15 cellular contexts compared by ENCODE assay signal in genomic region chr7:91683823-91684222, GRCh38.
A peak's percentile ranks its signal among the peaks of the same experiment; 100 is the strongest.
DNase-seq lines count a peak whose midpoint lies in the region; ATAC-seq and TF ChIP-seq lines count a peak whose summit lies in the region.
"Had no signal": no experiment of that assay in that cellular context is flagged by ENCODE, and none has a peak within 500 bp of the region (broad histone marks: within the 10 kb centered on the region; RNA-seq: fewer than 3 reads in every experiment).

No MANE protein-coding gene starts in this region.

- H2BK5ac ChIP-seq in trophoblast cell (ENCODE audit: low read depth, low read length, poor library complexity), result no peak overlapping the region

- TF ChIP-seq CTCF in heart left ventricle (IDR thresholded peaks at IDR 0.05), result no peak

- no peak overlapping the region for H2BK120ac ChIP-seq in trophoblast cell (ENCODE audit: insufficient read depth, low read length, poor library complexity)

- intact Hi-C loops in heart left ventricle (cut with DNase I), result loop anchor here in 1 of 10 donors (10.0 kb wide), 1 partner anchor 91 kb away; no protein-coding TSS in a partner anchor

- no peaks in the 10 kb centered on the region for H3K79me1 ChIP-seq in trophoblast cell (ENCODE audit: low read length)

- peak; percentile 25 for DNase-seq in DMS53 treated with DMSO at 0.1 percent for 48 hours (lab: John Stamatoyannopoulos, UW; ENCODE audit: unreplicated experiment)
- DNase-seq in Kasumi-1 (lab: John Stamatoyannopoulos, UW), result peak; percentile 86 to 89
- peak in 3 of 5 donors; percentile 27 to 32 (median 29) for DNase-seq in heart left ventricle
- no peak for DNase-seq in GM19240 (ENCODE audit: insufficient read length, low spot score)
- no peak for DNase-seq in trophoblast cell
- no peak for DNase-seq in SK-N-DZ (ENCODE audit: low spot score)
- DNase-seq: activated effector memory CD4-positive, alpha-beta T cell treated with anti-CD3 and anti-CD28 coated beads, Interleukin-2, amount 50 U/mL, for 16 hours; effector memory CD4-positive, alpha-beta T cell; NCI-H774; psoas muscle; uterus; WERI-Rb-1 had no signal

- H3K4ac ChIP-seq in trophoblast cell (ENCODE audit: low read depth, low read length), result no peak overlapping the region

- H2AFZ ChIP-seq in trophoblast cell (ENCODE audit: insufficient read depth, low read length, poor library complexity), result no peak overlapping the region

- no peak overlapping the region for H2BK12ac ChIP-seq in trophoblast cell (ENCODE audit: low read length)

- H3K27me3 ChIP-seq in heart left ventricle, result no peaks in the 10 kb centered on the region
- H3K27me3 ChIP-seq in trophoblast cell (ENCODE audit: insufficient read depth, low read length), result no peaks in the 10 kb centered on the region
- H3K27me3 ChIP-seq: uterus had no signal

- H3K4me2 ChIP-seq in trophoblast cell (ENCODE audit: low read length), result no peak overlapping the region

- H3K79me2 ChIP-seq in trophoblast cell (ENCODE audit: control insufficient read depth, insufficient read depth, low read length, poor library complexity), result no peaks in the 10 kb centered on the region

- ATAC-seq in SK-N-SH treated with all-trans-retinoic acid at 6 μM for 48 hours, result no peak
- ATAC-seq in heart left ventricle, result peak; percentile 74 to 94 (median 83)
- no peak for ATAC-seq in GM18517 (IDR thresholded peaks at IDR 0.05; ENCODE audit: unreplicated experiment)
- ATAC-seq: HCT116, psoas muscle had no signal

- H3K9me3 ChIP-seq in heart left ventricle, result peaks cover 0 to 44% (median 20%) of the 10 kb centered on the region in 12 donors
- H3K9me3 ChIP-seq in trophoblast cell (ENCODE audit: insufficient read depth, low read depth, low read length), result peaks cover 2% of the 10 kb centered on the region

- H3K4me1 ChIP-seq in heart left ventricle (peaks cover 0 to 10% (median 0%) of the 10 kb centered on the region in 12 donors), trophoblast cell (ENCODE audit: control insufficient read depth in 1 of 2, insufficient read depth in 2 of 2, low read length in 2 of 2) (no peaks in the 10 kb centered on the region)
- H3K4me1 ChIP-seq: psoas muscle, uterus had no signal

- H3K23ac ChIP-seq in trophoblast cell (ENCODE audit: low read length), result no peak overlapping the region

- no peak overlapping the region for H4K8ac ChIP-seq in trophoblast cell (ENCODE audit: low read depth, low read length)

- no peak overlapping the region for H4K91ac ChIP-seq in trophoblast cell (ENCODE audit: low read depth, low read length)

- TF ChIP-seq POLR2A in heart left ventricle (IDR thresholded peaks at IDR 0.05), result no peak

- H3K9ac ChIP-seq in trophoblast cell (ENCODE audit: low read length), result no peak overlapping the region

- H3K18ac ChIP-seq in trophoblast cell (ENCODE audit: low read length), result no peak overlapping the region

- H4K12ac ChIP-seq in trophoblast cell (ENCODE audit: low read depth, low read length), result no peak overlapping the region

- H3K4me3 ChIP-seq in heart left ventricle (no peak overlapping the region), trophoblast cell (ENCODE audit: low read depth, low read length) (no peak overlapping the region)
- H3K4me3 ChIP-seq: psoas muscle, uterus had no signal

- no peak overlapping the region for H3K27ac ChIP-seq in heart left ventricle
- no peak overlapping the region for H3K27ac ChIP-seq in trophoblast cell (ENCODE audit: low read depth, low read length)
- H3K27ac ChIP-seq: psoas muscle, uterus, WERI-Rb-1 had no signal

- H3K36me3 ChIP-seq in heart left ventricle (no peaks in the 10 kb centered on the region), trophoblast cell (ENCODE audit: control insufficient read depth in 1 of 2, insufficient read depth in 2 of 2, low read length in 2 of 2) (peaks cover 0 to 3% of the 10 kb centered on the region in 2 experiments)
- H3K36me3 ChIP-seq: uterus, WERI-Rb-1 had no signal

- H2AK5ac ChIP-seq in trophoblast cell (ENCODE audit: low read length), result no peak overlapping the region

- H3K14ac ChIP-seq in trophoblast cell (ENCODE audit: low read length), result no peak overlapping the region

TF ChIP-seq in SK-N-SH treated with all-trans-retinoic acid at 6 μM for 48 hours, 23 proteins besides CTCF, POLR2A, EP300 and RAD21:
- TF ChIP-seq ISL1 (CRISPR knock-in tag; IDR thresholded peaks at IDR 0.05) (peak; percentile 40), ZC3H10 (CRISPR knock-in tag; IDR thresholded peaks at IDR 0.05) (no peak), POU6F1 (CRISPR knock-in tag; IDR thresholded peaks at IDR 0.05; ENCODE audit: borderline replicate concordance, low read depth) (no peak)

Comparison
In these comparisons a context has a peak if more than half of its experiments do, and no peak if none do; other contexts are left out.
1. DNase-seq: peak in DMS53 treated with DMSO at 0.1 percent for 48 hours (single experiment), Kasumi-1 (2 of 2) and heart left ventricle (3 of 5); none in GM19240 (single experiment), trophoblast cell (0 of 2) and SK-N-DZ (single experiment).
2. ATAC-seq: peak in heart left ventricle (4 of 4); none in SK-N-SH treated with all-trans-retinoic acid at 6 μM for 48 hours (single experiment) and GM18517 (single experiment).